In the genomic region with DNA sequence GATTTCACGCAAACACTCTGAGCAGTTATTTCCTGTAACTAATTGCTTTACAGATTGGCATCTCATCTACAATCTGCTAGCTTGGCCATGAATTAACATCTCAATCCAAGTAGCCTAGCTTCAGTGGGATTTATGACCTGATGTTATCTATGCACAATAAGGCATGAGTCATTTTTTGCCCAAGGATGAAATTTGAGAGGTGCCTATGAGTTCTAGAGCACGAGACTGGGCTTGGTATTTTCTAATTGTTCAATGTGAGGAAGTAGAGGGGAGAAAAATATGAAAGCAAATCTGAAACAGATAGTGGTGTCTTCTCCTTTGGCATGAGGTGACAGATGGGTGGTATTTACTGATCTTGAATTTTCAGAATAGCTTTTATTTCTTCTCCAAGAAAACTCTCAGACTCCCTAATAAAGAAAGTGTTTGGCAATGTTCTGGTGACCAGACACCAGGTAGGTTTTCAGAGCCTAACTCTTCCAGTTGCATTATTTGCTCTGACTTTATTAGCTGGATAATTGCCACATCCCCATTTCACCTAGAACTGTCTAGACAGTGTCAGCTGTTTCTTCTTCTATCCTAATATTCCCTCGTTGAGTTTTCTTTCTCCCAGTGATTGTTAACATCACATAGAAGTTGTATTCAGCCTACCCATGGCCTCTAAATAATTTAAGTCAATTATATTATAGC, we compare ENCODE assay signal across 12 cellular contexts.
DNase-seq lines count a peak whose midpoint lies in the region; ATAC-seq and TF ChIP-seq lines count a peak whose summit lies in the region.
"Had no signal": no experiment of that assay in that cellular context is flagged by ENCODE, and none has a peak within 500 bp of the region (broad histone marks: within the 10 kb centered on the region; RNA-seq: fewer than 3 reads in every experiment).

No MANE protein-coding gene starts in this region.

- H4K8ac ChIP-seq in IMR-90 (ENCODE audit: low read depth in 2 of 2, low read length in 2 of 2) (no peak overlapping the region), neuronal stem cell (ENCODE audit: low read depth, low read length) (no peak overlapping the region)

- intact Hi-C loops in IMR-90 (cut with micrococcal nuclease), result no loop called here
- intact Hi-C loops in psoas muscle (cut with DNase I), result no loop called here

- H4K5ac ChIP-seq in IMR-90 (ENCODE audit: low read depth, low read length), result no peak overlapping the region

- H3K79me1 ChIP-seq in IMR-90 (ENCODE audit: low read depth in 1 of 2, low read length in 2 of 2) (no peaks in the 10 kb centered on the region), neuronal stem cell (ENCODE audit: low read depth, low read length) (no peaks in the 10 kb centered on the region)

- CTCF ChIA-PET in IMR-90 (lab: Yijun Ruan, JAX), result no interaction called here

- H2BK120ac ChIP-seq in IMR-90 (ENCODE audit: low read depth, low read length) (no peak overlapping the region), neuronal stem cell (ENCODE audit: low read depth, low read length) (no peak overlapping the region)

- 0 out of 2 replicates have a peak, but pooled peaks cover under 1% of the 10 kb centered on the region for H3K9me3 ChIP-seq in IMR-90 (ENCODE audit: control insufficient read depth, insufficient read depth, low read length)
- peaks cover 2% of the 10 kb centered on the region in 2 donors for H3K9me3 ChIP-seq in neuronal stem cell (replicated peaks in 1 of 2; ENCODE audit: control insufficient read depth in 2 of 2, insufficient read depth in 1 of 2, low read depth in 1 of 2, low read length in 2 of 2)
- no peaks in the 10 kb centered on the region for H3K9me3 ChIP-seq in psoas muscle
- H3K9me3 ChIP-seq: lower lobe of right lung had no signal

- H4K20me1 ChIP-seq in IMR-90 (ENCODE audit: insufficient read depth, low read length), result no peaks in the 10 kb centered on the region

- no peak overlapping the region for H3K4me2 ChIP-seq in IMR-90 (ENCODE audit: low read depth, low read length)
- no peak overlapping the region for H3K4me2 ChIP-seq in neuronal stem cell (ENCODE audit: insufficient read depth, low read length, poor library complexity, severe bottlenecking)

- H2BK15ac ChIP-seq in IMR-90 (ENCODE audit: low read depth, low read length) (no peak overlapping the region), neuronal stem cell (ENCODE audit: low read length) (no peak overlapping the region)

- H3K14ac ChIP-seq in IMR-90 (replicated peaks; ENCODE audit: low read depth, low read length) (no peak overlapping the region), neuronal stem cell (ENCODE audit: low read length) (no peak overlapping the region)

- H3K9me1 ChIP-seq in IMR-90 (ENCODE audit: insufficient read depth, low read length), result 0 out of 2 replicates have a peak, but pooled peaks cover 2% of the 10 kb centered on the region

- no peak overlapping the region for H2AK9ac ChIP-seq in IMR-90 (replicated peaks; ENCODE audit: low read depth, low read length, poor library complexity)

- H2BK5ac ChIP-seq in IMR-90 (ENCODE audit: low read depth, low read length, poor library complexity, severe bottlenecking) (no peak overlapping the region), neuronal stem cell (ENCODE audit: low read length) (no peak overlapping the region)

- ATAC-seq in IMR-90 (ENCODE audit: low read depth) (peak; percentile 72), GM21360 (IDR thresholded peaks at IDR 0.05; ENCODE audit: unreplicated experiment) (no peak), psoas muscle (no peak)
- ATAC-seq: activated CD8-positive, alpha-beta memory T cell treated with anti-CD3 and anti-CD28 coated beads, Interleukin-2, amount 10 ng/mL, durations not matched to agents 7 days and 5 days; lower lobe of right lung had no signal

- H3K23ac ChIP-seq in IMR-90 (ENCODE audit: low read depth, low read length), result no peak overlapping the region
- H3K23ac ChIP-seq in neuronal stem cell (ENCODE audit: low read depth, low read length, poor library complexity), result no peak overlapping the region

- POLR2A ChIA-PET in IMR-90 (lab: Charles Lee; ENCODE audit: unreplicated experiment), result no interaction called here

- DNase-seq in AG20443 (ENCODE audit: low spot score) (peak; percentile 48), IMR-90 (peak; percentile 53), RPMI7951 (ENCODE audit: low read depth) (peak; percentile 90), fibroblast of peridontal ligament (ENCODE audit: extremely low read depth) (peak; percentile 20), neuronal stem cell (ENCODE audit: low spot score) (no peak), ureter (ENCODE audit: low spot score) (no peak), psoas muscle (no peak)
- DNase-seq: activated CD8-positive, alpha-beta memory T cell treated with anti-CD3 and anti-CD28 coated beads, Interleukin-2, amount 10 ng/mL, durations not matched to agents 7 days and 5 days; CD4-positive, CD25-positive, alpha-beta regulatory T cell; lower lobe of right lung; NCI-H345 had no signal

- H3K36me3 ChIP-seq in IMR-90 (ENCODE audit: control insufficient read depth, insufficient read depth, low read length) (peaks cover 4% of the 10 kb centered on the region), neuronal stem cell (replicated peaks in 1 of 2; ENCODE audit: control insufficient read depth in 2 of 2, insufficient read depth in 2 of 2, low read length in 2 of 2) (peaks cover 7 to 32% of the 10 kb centered on the region in 2 donors), psoas muscle (ENCODE audit: insufficient read depth in 1 of 2, low read depth in 1 of 2) (peaks cover 0 to 22% of the 10 kb centered on the region in 2 donors)
- H3K36me3 ChIP-seq: lower lobe of right lung had no signal

- H2AFZ ChIP-seq in IMR-90 (replicated peaks; ENCODE audit: low read length, poor library complexity) (no peak overlapping the region), neuronal stem cell (ENCODE audit: low read length) (no peak overlapping the region)

- dilution Hi-C loops in IMR-90 (cut with HindIII; ENCODE audit: low sequenced_read_pairs, unreplicated experiment), result no loop called here

- TF ChIP-seq RAD21 in IMR-90 (IDR thresholded peaks at IDR 0.05; ENCODE audit: low read length), result no peak

- H3K9ac ChIP-seq in IMR-90 (ENCODE audit: low read depth, low read length), result no peak overlapping the region
- H3K9ac ChIP-seq in neuronal stem cell (ENCODE audit: low read depth, low read length, poor library complexity), result no peak overlapping the region

- no peak for TF ChIP-seq CTCF in IMR-90 (conservative IDR thresholded peaks at IDR 0.05; ENCODE audit: low read depth, low read length)
- TF ChIP-seq CTCF in psoas muscle (IDR thresholded peaks at IDR 0.05), result no peak

- H3K18ac ChIP-seq in IMR-90 (ENCODE audit: low read depth, low read length), result no peak overlapping the region
- no peak overlapping the region for H3K18ac ChIP-seq in neuronal stem cell (ENCODE audit: low read length)

- H3K4me1 ChIP-seq in IMR-90 (ENCODE audit: control insufficient read depth, insufficient read depth, low read length) (peaks cover 3% of the 10 kb centered on the region), neuronal stem cell (ENCODE audit: control insufficient read depth in 2 of 2, insufficient read depth in 1 of 2, low read depth in 1 of 2, low read length in 2 of 2) (no peaks in the 10 kb centered on the region), psoas muscle (no peaks in the 10 kb centered on the region)
- H3K4me1 ChIP-seq: lower lobe of right lung had no signal

- H3K27me3 ChIP-seq in IMR-90 (ENCODE audit: control insufficient read depth, insufficient read depth, low read length) (no peaks in the 10 kb centered on the region; the same call in 1 of the 2 replicates), neuronal stem cell (ENCODE audit: control insufficient read depth in 3 of 3, insufficient read depth in 3 of 3, low read depth in 1 of 3, low read length in 3 of 3) (no peaks in the 10 kb centered on the region), psoas muscle (ENCODE audit: insufficient read depth in 3 of 3, low read length in 2 of 3) (no peaks in the 10 kb centered on the region)

- H3K4me3 ChIP-seq in IMR-90 (ENCODE audit: insufficient read depth, low read depth, low read length) (no peak overlapping the region), neuronal stem cell (ENCODE audit: low read length in 2 of 2) (no peak overlapping the region), psoas muscle (no peak overlapping the region)
- H3K4me3 ChIP-seq: lower lobe of right lung had no signal

- 100% methylated on average over 1 of the region's 3 CpGs; no CpG with 5 or more reads in 1 of the 2 experiments for WGBS in IMR-90 (ENCODE audit: extremely low coverage in 2 of 2, insufficient read length in 1 of 2), 2 experiments
- no CpG with 5 or more reads among the region's 3 CpGs for WGBS in neuronal stem cell (ENCODE audit: extremely low coverage in 2 of 2, insufficient read length in 2 of 2, insufficient replicate concordance in 1 of 2), 2 donors
- 40 to 56% (median 46%) methylated on average over 3 of the region's 3 CpGs for WGBS in psoas muscle, 3 donors

- H3K4ac ChIP-seq in IMR-90 (ENCODE audit: low read depth, low read length) (no peak overlapping the region), neuronal stem cell (ENCODE audit: low read length) (no peak overlapping the region)

- H2BK20ac ChIP-seq in IMR-90 (ENCODE audit: low read depth, low read length), result no peak overlapping the region

- no peak for TF ChIP-seq POLR2A in IMR-90 (IDR thresholded peaks at IDR 0.05; ENCODE audit: low read depth, low read length)

- H2BK12ac ChIP-seq in neuronal stem cell (ENCODE audit: low read length), result no peak overlapping the region

- H3K27ac ChIP-seq in IMR-90 (ENCODE audit: insufficient read depth, low read length), result no peak overlapping the region
- H3K27ac ChIP-seq in neuronal stem cell (replicated peaks; ENCODE audit: low read length), result no peak overlapping the region
- H3K27ac ChIP-seq in psoas muscle, result no peak overlapping the region
- H3K27ac ChIP-seq: lower lobe of right lung had no signal

- H4K91ac ChIP-seq in IMR-90 (ENCODE audit: insufficient read depth, low read depth, low read length), result no peak overlapping the region
- no peak overlapping the region for H4K91ac ChIP-seq in neuronal stem cell (ENCODE audit: low read depth, low read length, poor library complexity)

- BruUV-seq in IMR-90 (replicated peaks; lab: Mats Ljungman, UMichigan), result no TSS peak

- no peak overlapping the region for H2AK5ac ChIP-seq in IMR-90 (ENCODE audit: low read depth, low read length)
- H2AK5ac ChIP-seq in neuronal stem cell (ENCODE audit: low read depth, low read length), result no peak overlapping the region

- H3K56ac ChIP-seq in IMR-90 (ENCODE audit: extremely low read depth, insufficient read depth, low read length), result no peak overlapping the region

- in situ Hi-C loops in IMR-90 (cut with MboI; ENCODE audit: low sequenced_read_pairs), result no loop called here

TF ChIP-seq in IMR-90, 13 proteins besides CTCF, POLR2A, EP300 and RAD21 (continues in another document):
- TF ChIP-seq FOS (IDR thresholded peaks at IDR 0.05; ENCODE audit: low read depth, low read length) (0 out of 2 replicates have a peak, but pooled peaks have one; percentile 18), RCOR1 (IDR thresholded peaks at IDR 0.05; ENCODE audit: insufficient replicate concordance, low read length) (no peak), CEBPB (IDR thresholded peaks at IDR 0.05; ENCODE audit: low read depth, low read length) (no peak), BHLHE40 (IDR thresholded peaks at IDR 0.05; ENCODE audit: low read depth, low read length) (peak; percentile 91), RFX5 (IDR thresholded peaks at IDR 0.05; ENCODE audit: low read depth, low read length) (no peak), SMC3 (IDR thresholded peaks at IDR 0.05; ENCODE audit: low read depth, low read length) (no peak)

Comparison
In these comparisons a context has a peak if more than half of its experiments do, and no peak if none do; other contexts are left out.
1. DNase-seq: peak in AG20443 (single experiment), IMR-90 (single experiment), RPMI7951 (single experiment) and fibroblast of peridontal ligament (single experiment); none in neuronal stem cell (single experiment), ureter (single experiment) and psoas muscle (0 of 2).